Comparison of ENCODE assay signal across 8 cellular contexts in the genomic region with DNA sequence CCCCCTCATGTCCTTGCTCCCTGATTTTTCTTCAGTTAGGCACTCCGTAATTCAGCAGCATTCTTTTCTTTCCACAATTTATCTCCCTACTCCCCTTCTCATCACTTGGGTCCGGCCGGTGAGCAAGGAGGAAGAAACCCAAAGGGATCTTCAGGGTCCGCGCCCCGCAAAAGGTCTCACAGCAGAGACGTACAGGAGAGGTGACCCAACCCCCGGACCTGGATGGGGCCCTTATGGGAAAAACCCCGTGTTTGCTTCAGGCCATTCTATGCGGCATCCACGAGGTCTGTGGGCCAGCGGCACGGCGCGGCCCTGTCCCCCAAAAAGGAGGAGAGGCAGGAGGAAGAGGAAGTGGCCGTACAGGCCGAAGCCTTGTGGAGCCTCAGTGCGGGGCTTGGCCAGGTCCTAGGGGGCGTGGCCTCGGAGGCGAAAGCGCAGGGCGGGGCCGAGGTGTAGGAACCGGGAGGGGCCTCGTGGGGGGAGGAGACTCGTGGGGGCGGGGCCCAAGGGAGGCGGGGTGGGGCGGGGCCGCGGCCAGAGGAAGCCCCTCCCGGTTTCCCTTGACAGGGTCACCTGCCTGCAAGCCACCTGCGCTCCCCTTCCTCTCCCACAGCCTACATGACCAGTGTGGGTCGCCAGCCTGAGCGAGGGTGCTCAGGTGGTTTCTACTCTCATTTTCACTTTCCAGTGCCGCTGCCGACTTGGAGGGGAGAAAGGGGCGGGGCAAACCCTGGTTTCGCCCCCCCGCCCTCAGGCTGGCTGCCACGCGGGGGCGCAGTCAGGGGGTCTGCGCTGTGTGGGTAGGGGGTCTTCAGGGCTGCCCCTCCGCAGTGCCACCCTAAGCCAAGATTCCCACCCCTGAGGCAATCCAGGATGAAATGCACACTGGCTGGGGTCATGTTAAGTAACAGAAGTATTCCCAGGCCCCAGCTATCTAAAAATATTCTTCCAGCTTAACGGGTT.
DNase-seq lines count a peak whose midpoint lies in the region; ATAC-seq and TF ChIP-seq lines count a peak whose summit lies in the region.

No MANE protein-coding gene starts in this region.

- peaks cover 3% of the 10 kb centered on the region for H3K79me1 ChIP-seq in trophoblast cell (ENCODE audit: low read length)

- H3K4me2 ChIP-seq in KMS-11 (peak overlapping the region; percentile 73), trophoblast cell (ENCODE audit: low read length) (peak overlapping the region; percentile 70)

- H2BK120ac ChIP-seq in trophoblast cell (ENCODE audit: insufficient read depth, low read length, poor library complexity): peak overlapping the region; percentile 8

- no peak overlapping the region for H2BK12ac ChIP-seq in trophoblast cell (ENCODE audit: low read length)

- H3K4me1 ChIP-seq in KMS-11 (ENCODE audit: low read depth, poor library complexity, severe bottlenecking): peaks cover 17% of the 10 kb centered on the region
- H3K4me1 ChIP-seq in trophoblast cell (ENCODE audit: control insufficient read depth in 1 of 2, insufficient read depth in 2 of 2, low read length in 2 of 2): peaks cover 5 to 6% of the 10 kb centered on the region in 2 experiments
- H3K4me1 ChIP-seq in transverse colon: peaks cover 0 to 7% (median 3%) of the 10 kb centered on the region in 4 donors

- no peak for TF ChIP-seq EP300 in transverse colon (IDR thresholded peaks at IDR 0.05; ENCODE audit: low read depth)

- H4K8ac ChIP-seq in trophoblast cell (ENCODE audit: low read depth, low read length): peak overlapping the region; percentile 79

- peak; percentile 79 for DNase-seq in ELF-1 (ENCODE audit: low read depth, low spot score)
- peak; percentile 94 for DNase-seq in SKM-1 treated with dmso at 0.1 percent for 144 hours (lab: John Stamatoyannopoulos, UW; ENCODE audit: unreplicated experiment)
- peak; percentile 53 for DNase-seq in activated naive CD8-positive, alpha-beta T cell treated with anti-CD3 and anti-CD28 coated beads, Interleukin-2, amount 50 U/mL, for 16 hours (ENCODE audit: low read depth, low spot score)
- peak; percentile 99 for DNase-seq in cardiac septum (ENCODE audit: low spot score)
- DNase-seq in trophoblast cell: peak; percentile 78 to 90
- DNase-seq in transverse colon: peak; percentile 97

- peak; percentile 72 for TF ChIP-seq POLR2A in transverse colon (IDR thresholded peaks at IDR 0.05)

- WGBS in trophoblast cell (ENCODE audit: extremely low coverage, insufficient coverage, insufficient read length): no CpG with 5 or more reads among the region's 47 CpGs
- 8 to 9% methylated on average over 13 to 38 of the region's 47 CpGs for WGBS in transverse colon (ENCODE audit: low coverage in 1 of 2), 2 donors

- H3K9ac ChIP-seq in KMS-11 (peak overlapping the region; percentile 34), trophoblast cell (ENCODE audit: low read length) (no peak overlapping the region)

- intact Hi-C loops in cardiac septum (cut with DNase I): loop anchor here (2.0 to 5.0 kb wide), 2 partner anchors 70 to 157 kb away; a partner anchor contains a TSS
- intact Hi-C loops in transverse colon (cut with DNase I; ENCODE audit: low total_unique reads): loop anchor here (5.0 kb wide), 1 partner anchor 152 kb away; no protein-coding TSS in a partner anchor

- no peak overlapping the region for H2BK5ac ChIP-seq in trophoblast cell (ENCODE audit: low read depth, low read length, poor library complexity)

- no peak overlapping the region for H3K23ac ChIP-seq in trophoblast cell (ENCODE audit: low read length)

- no peak overlapping the region for H3K18ac ChIP-seq in trophoblast cell (ENCODE audit: low read length)

- H2AFZ ChIP-seq in KMS-11 (ENCODE audit: low read depth) (peak overlapping the region; percentile 77), trophoblast cell (ENCODE audit: insufficient read depth, low read length, poor library complexity) (peak overlapping the region; percentile 89)

- ATAC-seq in GM21737 (IDR thresholded peaks at IDR 0.05; ENCODE audit: unreplicated experiment): peak; percentile 94

- TF ChIP-seq CTCF in KMS-11 (conservative IDR thresholded peaks at IDR 0.05; ENCODE audit: low read depth, low read length) (peak; percentile 66; the same call in 1 of the 2 replicates), transverse colon (IDR thresholded peaks at IDR 0.05) (peak; percentile 24 to 56 (median 41))

- no peak overlapping the region for H3K4ac ChIP-seq in trophoblast cell (ENCODE audit: low read depth, low read length)

- no peaks in the 10 kb centered on the region for H3K27me3 ChIP-seq in KMS-11 (ENCODE audit: insufficient read depth, low read depth)
- H3K27me3 ChIP-seq in trophoblast cell (ENCODE audit: insufficient read depth, low read length): no peaks in the 10 kb centered on the region
- no peaks in the 10 kb centered on the region for H3K27me3 ChIP-seq in transverse colon

- 0 out of 2 replicates have a peak overlapping the region, but pooled peaks have one; percentile 3 for H3K27ac ChIP-seq in KMS-11
- H3K27ac ChIP-seq in trophoblast cell (ENCODE audit: low read depth, low read length): no peak overlapping the region
- H3K27ac ChIP-seq in transverse colon: peak overlapping the region; percentile 67 to 84 (median 83)

- in situ Hi-C loops in transverse colon (cut with MboI; ENCODE audit: low pct_ligation_motif_present in 1 of 4, low pct_unique_long_range_greater_than_20kb in 1 of 4, low sequenced_read_pairs in 3 of 4): no loop called here

- no peaks in the 10 kb centered on the region for H4K20me1 ChIP-seq in KMS-11 (ENCODE audit: insufficient read depth)

- H3K79me2 ChIP-seq in KMS-11 (ENCODE audit: insufficient read depth, low read depth) (no peaks in the 10 kb centered on the region), trophoblast cell (ENCODE audit: control insufficient read depth, insufficient read depth, low read length, poor library complexity) (no peaks in the 10 kb centered on the region)

- no peak overlapping the region for H2AK5ac ChIP-seq in trophoblast cell (ENCODE audit: low read length)

- peak overlapping the region; percentile 96 for H3K4me3 ChIP-seq in KMS-11 (IDR thresholded peaks at IDR 0.05; ENCODE audit: insufficient read depth, low read depth, low read length)
- H3K4me3 ChIP-seq in trophoblast cell (ENCODE audit: low read depth, low read length): peak overlapping the region; percentile 83
- H3K4me3 ChIP-seq in transverse colon: peak overlapping the region; percentile 51 to 86 (median 72)

- H4K91ac ChIP-seq in trophoblast cell (ENCODE audit: low read depth, low read length): peak overlapping the region; percentile 41

- H3K9me3 ChIP-seq in trophoblast cell (ENCODE audit: insufficient read depth, low read depth, low read length) (no peaks in the 10 kb centered on the region), transverse colon (no peaks in the 10 kb centered on the region)

- H3K14ac ChIP-seq in trophoblast cell (ENCODE audit: low read length): peak overlapping the region; percentile 31

- H4K12ac ChIP-seq in trophoblast cell (ENCODE audit: low read depth, low read length): peak overlapping the region; percentile 61

- no peaks in the 10 kb centered on the region for H3K36me3 ChIP-seq in KMS-11 (ENCODE audit: insufficient read depth)
- H3K36me3 ChIP-seq in trophoblast cell (ENCODE audit: control insufficient read depth in 1 of 2, insufficient read depth in 2 of 2, low read length in 2 of 2): peaks cover 0 to 1% of the 10 kb centered on the region in 2 experiments
- H3K36me3 ChIP-seq in transverse colon: no peaks in the 10 kb centered on the region
